ENCODE assay signal across 8 cellular contexts in genomic region chr12:132429932-132430643, GRCh38. TPM values are rescaled to one million over a fixed set of nuclear protein-coding genes. Genes with fewer than 3 reads are reported as not detected.
DNase-seq lines count a peak whose midpoint lies in the region; ATAC-seq and TF ChIP-seq lines count a peak whose summit lies in the region.

No MANE protein-coding gene starts in this region.

- POLR2A ChIA-PET in naive thymus-derived CD8-positive, alpha-beta T cell (lab: Charles Lee): interaction anchor here (0.6 to 4.0 kb wide), 12 partner anchors 9 to 209 kb away, joined by 3 to 30 read pairs (median 4); partner anchors contain the start of gene FBRSL1

- H3K9me3 Mint-ChIP-seq in CD14-positive monocyte: peaks cover 2 to 17% (median 4%) of the 10 kb centered on the region in 7 donors
- no peaks in the 10 kb centered on the region for H3K9me3 Mint-ChIP-seq in activated naive CD8-positive, alpha-beta T cell (ENCODE audit: low read depth)
- peaks cover 0 to 1% (median 0%) of the 10 kb centered on the region in 9 donors for H3K9me3 Mint-ChIP-seq in naive thymus-derived CD8-positive, alpha-beta T cell

- H3K27me3 Mint-ChIP-seq in CD14-positive monocyte (ENCODE audit: low read depth in 3 of 3): peaks cover 20 to 49% (median 43%) of the 10 kb centered on the region in 3 donors
- H3K27me3 Mint-ChIP-seq in activated naive CD8-positive, alpha-beta T cell: no peaks in the 10 kb centered on the region
- no peaks in the 10 kb centered on the region for H3K27me3 Mint-ChIP-seq in naive thymus-derived CD8-positive, alpha-beta T cell

- no peaks in the 10 kb centered on the region for H3K36me3 Mint-ChIP-seq in CD14-positive monocyte
- no peaks in the 10 kb centered on the region for H3K36me3 Mint-ChIP-seq in activated naive CD8-positive, alpha-beta T cell
- H3K36me3 Mint-ChIP-seq in naive thymus-derived CD8-positive, alpha-beta T cell: no peaks in the 10 kb centered on the region

- TF ChIP-seq CTCF in CD14-positive monocyte (IDR thresholded peaks at IDR 0.05) (no peak), NB4 (IDR thresholded peaks at IDR 0.05; ENCODE audit: low read depth, low read length) (no peak)

- no peak for TF ChIP-seq POLR2A in NB4 (IDR thresholded peaks at IDR 0.05; ENCODE audit: extremely low read depth, insufficient read length)

- peaks cover 20% of the 10 kb centered on the region for H3K4me1 Mint-ChIP-seq in CD14-positive monocyte
- peaks cover 30% of the 10 kb centered on the region for H3K4me1 Mint-ChIP-seq in activated naive CD8-positive, alpha-beta T cell (ENCODE audit: low read depth)
- H3K4me1 Mint-ChIP-seq in naive thymus-derived CD8-positive, alpha-beta T cell: peaks cover 11 to 50% (median 41%) of the 10 kb centered on the region in 4 donors

- H3K27ac ChIP-seq in caudate nucleus (ENCODE audit: low read depth, low read length): no peak overlapping the region

- H3K27ac Mint-ChIP-seq in CD14-positive monocyte: peak overlapping the region in 2 of 7 donors; percentile 32 to 81
- no peak overlapping the region for H3K27ac Mint-ChIP-seq in activated naive CD8-positive, alpha-beta T cell
- peak overlapping the region in 6 of 10 donors; percentile 24 to 74 (median 60) for H3K27ac Mint-ChIP-seq in naive thymus-derived CD8-positive, alpha-beta T cell

- no peak overlapping the region for H3K4me3 ChIP-seq in NB4 (ENCODE audit: low read depth, low read length)

- peak overlapping the region; percentile 34 to 88 for H3K4me3 Mint-ChIP-seq in CD14-positive monocyte
- H3K4me3 Mint-ChIP-seq in activated naive CD8-positive, alpha-beta T cell: peak overlapping the region; percentile 44
- peak overlapping the region; percentile 41 to 81 (median 70) for H3K4me3 Mint-ChIP-seq in naive thymus-derived CD8-positive, alpha-beta T cell

- DNase-seq in CD14-positive monocyte (ENCODE audit: low spot score): no peak
- peak; percentile 88 for DNase-seq in NB4 (ENCODE audit: low read depth)
- peak; percentile 97 for DNase-seq in SHP77 treated with DMSO at 0.1 percent for 48 hours (lab: John Stamatoyannopoulos, UW)
- peak; percentile 58 to 86 (median 66) for DNase-seq in naive thymus-derived CD8-positive, alpha-beta T cell
- DNase-seq in caudate nucleus (lab: John Stamatoyannopoulos, UW): no peak
- DNase-seq in pons (ENCODE audit: low spot score): no peak

- peak; percentile 61 for ATAC-seq in GM21390 (IDR thresholded peaks at IDR 0.05; ENCODE audit: unreplicated experiment)
- ATAC-seq in naive thymus-derived CD8-positive, alpha-beta T cell: peak; percentile 98

- intact Hi-C loops in CD14-positive monocyte (cut with micrococcal nuclease): no loop called here

RNA-seq across cellular contexts. Expression of gene FBRSL1, which starts 59.9 kb away (rescaled TPM):
- under 1 TPM; 0.39 to 0.74 TPM for polyA plus RNA-seq in CD14-positive monocyte
- total RNA-seq in naive thymus-derived CD8-positive, alpha-beta T cell: 100 to 1,000 TPM in 1 of 2 experiments, 10 to 100 TPM in 1; 97.5 to 101 TPM
- polyA plus RNA-seq in naive thymus-derived CD8-positive, alpha-beta T cell: 1 to 10 TPM in 1 of 3 donors, under 1 TPM in 2; 0.38 to 1.0 (median 0.42) TPM

Comparison
In these comparisons a context has a peak if more than half of its experiments do, and no peak if none do; other contexts are left out.
1. DNase-seq: peak in NB4 (single experiment), SHP77 treated with DMSO at 0.1 percent for 48 hours (single experiment) and naive thymus-derived CD8-positive, alpha-beta T cell (10 of 10); none in CD14-positive monocyte (single experiment), caudate nucleus (0 of 61) and pons (single experiment).
2. Peak in every context shown above with its lines, with median percentiles within 50 percentile points of each other: H3K4me3 Mint-ChIP-seq.